ENCODE assay signal across 8 cellular contexts in the genomic region with DNA sequence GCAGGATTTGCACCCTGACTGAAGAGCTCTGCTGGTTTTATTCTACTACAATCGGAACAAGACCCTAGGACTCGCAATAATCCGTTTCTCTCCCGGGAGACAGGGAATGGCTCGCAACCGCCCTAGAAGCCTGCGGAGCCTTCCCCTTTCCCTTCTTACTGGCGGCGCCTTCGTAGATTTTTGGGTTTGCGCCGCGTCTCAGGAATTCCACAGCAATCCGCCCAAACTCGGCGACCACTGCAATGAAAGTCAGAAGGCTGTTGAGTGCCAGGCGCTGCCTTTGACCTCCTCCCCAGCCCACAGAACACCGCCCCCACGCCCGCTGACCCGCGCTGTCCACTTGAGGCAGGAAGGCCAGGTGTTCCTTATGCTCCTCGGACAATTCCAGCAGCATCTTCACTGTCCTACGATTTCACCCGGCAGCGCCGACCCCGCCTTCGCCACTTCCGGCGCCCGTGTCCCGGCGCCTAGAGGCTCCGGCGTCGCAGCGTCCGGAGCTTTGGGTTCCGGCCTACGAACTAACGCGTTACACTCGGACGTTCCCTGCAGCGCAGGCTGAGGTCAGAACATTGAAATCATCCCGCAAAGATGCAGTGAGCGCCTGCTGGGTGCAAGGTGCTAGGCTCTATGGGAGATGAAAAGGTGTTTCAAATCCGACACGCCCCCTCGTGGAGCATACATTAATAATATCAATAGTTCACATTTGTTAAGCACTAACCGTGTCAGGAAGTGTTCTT. TPM values are rescaled to one million over a fixed set of nuclear protein-coding genes. Genes with fewer than 3 reads are reported as not detected.
DNase-seq lines count a peak whose midpoint lies in the region; ATAC-seq and TF ChIP-seq lines count a peak whose summit lies in the region.

Gene COMMD2 (minus strand): TSS at position 439 of the 737 bp plus-strand sequence. CDS start 45 bp downstream, at position 394.

- peaks cover 2% of the 10 kb centered on the region for H3K27me3 Mint-ChIP-seq in CD8-positive, alpha-beta T cell (ENCODE audit: low read depth)

- H3K4me3 ChIP-seq in CD8-positive, alpha-beta T cell (ENCODE audit: low read depth, low read length) = peak within 1 kb of the TSS; percentile 80

- H3K4me1 Mint-ChIP-seq in CD8-positive, alpha-beta T cell (ENCODE audit: low read depth) = peaks cover 45% of the 10 kb centered on the region

- H3K36me3 ChIP-seq in CD8-positive, alpha-beta T cell (ENCODE audit: insufficient read depth, low read length) = peaks cover 1% of the 10 kb centered on the region

- CTCF ChIA-PET in CD8-positive, alpha-beta T cell (lab: Charles Lee) = interaction anchor here (0.6 to 3.1 kb wide), 7 partner anchors 8 to 1330 kb away, joined by 3 to 14 read pairs (median 4); no protein-coding TSS in a partner anchor

- peak within 1 kb of the TSS; percentile 97 for H3K27ac Mint-ChIP-seq in CD8-positive, alpha-beta T cell

- no peaks in the 10 kb centered on the region for H3K9me3 Mint-ChIP-seq in CD8-positive, alpha-beta T cell

- no peaks in the 10 kb centered on the region for H3K9me3 ChIP-seq in CD8-positive, alpha-beta T cell (ENCODE audit: low read length)

- H3K27me3 ChIP-seq in CD8-positive, alpha-beta T cell (ENCODE audit: insufficient read depth, low read length) = no peaks in the 10 kb centered on the region

- H3K36me3 Mint-ChIP-seq in CD8-positive, alpha-beta T cell = peaks cover 40% of the 10 kb centered on the region

- peak; percentile 49 to 84 (median 68) for DNase-seq in CD8-positive, alpha-beta T cell
- peak; percentile 96 for DNase-seq in NCI-H82 (lab: John Stamatoyannopoulos, UW)
- DNase-seq in activated CD8-positive, alpha-beta memory T cell treated with anti-CD3 and anti-CD28 coated beads for 1 hour (ENCODE audit: extremely low read depth in 1 of 2, low read depth in 1 of 2) = peak; percentile 37 to 42
- peak; percentile 28 for DNase-seq in effector CD8-positive, alpha-beta T cell (lab: John Stamatoyannopoulos, UW)
- DNase-seq in medulla oblongata (ENCODE audit: extremely low spot score) = peak; percentile 86
- peak; percentile 53 for DNase-seq in stimulated activated CD8-positive, alpha-beta memory T cell treated with anti-CD3 and anti-CD28 coated beads, Interleukin-12 subunit alpha, Interleukin-12 subunit beta, amount 100 ng/mL, for 1 hour (ENCODE audit: low read depth)

- H3K27ac ChIP-seq in CD8-positive, alpha-beta T cell (ENCODE audit: low read depth, low read length) = peak within 1 kb of the TSS; percentile 74

- peak within 1 kb of the TSS; percentile 97 for H3K4me3 Mint-ChIP-seq in CD8-positive, alpha-beta T cell

- POLR2A ChIA-PET in CD8-positive, alpha-beta T cell (lab: Charles Lee) = interaction anchor here (0.6 to 1.6 kb wide), 12 partner anchors 9 to 1012 kb away, joined by 3 to 10 read pairs (median 4); partner anchors contain the start of genes HPS3, RNF13 and SERP1

- TF ChIP-seq CTCF in CD8-positive, alpha-beta T cell (IDR thresholded peaks at IDR 0.05) = peak; percentile 55

- ATAC-seq in CD8-positive, alpha-beta T cell = peak; percentile 89
- ATAC-seq in GM19438 (IDR thresholded peaks at IDR 0.05; ENCODE audit: low read depth, unreplicated experiment) (peak; percentile 98), HG03575 (IDR thresholded peaks at IDR 0.05; ENCODE audit: extremely low read depth, insufficient number of reproducible peaks, low FRiP score, unreplicated experiment) (peak; percentile 97)

- intact Hi-C loops in CD8-positive, alpha-beta T cell (cut with DNase I, micrococcal nuclease) = loop anchor here (1.0 to 5.0 kb wide), 7 partner anchors 61 to 794 kb away; partner anchors contain the start of genes HPS3 (in 2 of the 2), RNF13 (in 2 of the 2), EIF2A (in 1 of the 2) and SERP1 (in 1 of the 2)

- H3K4me1 ChIP-seq in CD8-positive, alpha-beta T cell (ENCODE audit: insufficient read depth, low read length) = peaks cover 20% of the 10 kb centered on the region

RNA-seq across cellular contexts. Expression of gene COMMD2, which starts in this region (rescaled TPM):
- 10 to 100 TPM; 59.1 to 59.6 TPM for total RNA-seq in CD8-positive, alpha-beta T cell

Comparison
In these comparisons a context has a peak if more than half of its experiments do, and no peak if none do; other contexts are left out.
1. Peak in every context shown above with its lines: DNase-seq, ATAC-seq, H3K4me3 ChIP-seq and H3K27ac ChIP-seq.
2. DNase-seq: peak in every context shown above with its lines; median percentile 96 in NCI-H82; 86 in medulla oblongata; 68 in CD8-positive, alpha-beta T cell; 53 in stimulated activated CD8-positive, alpha-beta memory T cell treated with anti-CD3 and anti-CD28 coated beads, Interleukin-12 subunit alpha, Interleukin-12 subunit beta, amount 100 ng/mL, for 1 hour; 40 in activated CD8-positive, alpha-beta memory T cell treated with anti-CD3 and anti-CD28 coated beads for 1 hour; 28 in effector CD8-positive, alpha-beta T cell.